Comparison of ENCODE assay signal across 12 cellular contexts in the genomic region with DNA sequence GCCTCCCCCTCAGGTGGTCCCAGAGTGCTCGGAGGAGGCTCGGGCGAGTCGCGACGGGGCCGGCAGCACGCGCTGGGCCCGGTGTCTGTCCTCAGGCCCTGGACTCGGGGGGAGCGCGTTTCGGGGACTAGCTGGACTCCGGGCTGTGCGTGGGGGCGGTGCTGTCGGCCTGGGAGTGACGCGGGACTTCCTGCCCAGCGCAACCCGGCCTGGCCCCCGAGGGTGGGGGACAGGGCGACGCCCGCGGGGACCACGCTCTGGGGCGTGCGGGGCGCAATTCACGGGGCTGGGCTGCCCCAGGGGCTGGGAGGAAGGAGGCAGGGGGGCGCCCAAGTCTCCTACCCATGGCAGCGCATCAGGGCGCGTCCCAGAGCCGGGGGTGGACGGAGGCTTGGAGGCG. TPM values are rescaled to one million over a fixed set of nuclear protein-coding genes. Genes with fewer than 3 reads are reported as not detected.
DNase-seq lines count a peak whose midpoint lies in the region; ATAC-seq and TF ChIP-seq lines count a peak whose summit lies in the region.
"Had no signal": no experiment of that assay in that cellular context is flagged by ENCODE, and none has a peak within 500 bp of the region (broad histone marks: within the 10 kb centered on the region; RNA-seq: fewer than 3 reads in every experiment).

No MANE protein-coding gene starts in this region.

- no peak overlapping the region for H3K27ac Mint-ChIP-seq in endodermal cell
- H3K27ac Mint-ChIP-seq: brain had no signal

- H3K4me2 ChIP-seq in BLaER1 treated with 17β-estradiol and CSF1 and Interleukin-3, amounts not matched to agents 10 nM and 100 nM, result peak overlapping the region; percentile 49 to 88 (median 81); a peak in 21 of 22 replicates

- H3K9ac ChIP-seq in BLaER1 treated with 17β-estradiol and CSF1 and Interleukin-3, amounts not matched to agents 10 nM and 100 nM, result peak overlapping the region in 1 of 11 experiments; percentile 11; a peak in 1 of 22 replicates
- H3K9ac ChIP-seq in HUES48 (ENCODE audit: low read depth, low read length) (no peak overlapping the region), endodermal cell (ENCODE audit: extremely low read depth, low read length, poor library complexity, severe bottlenecking) (no peak overlapping the region)

- no peaks in the 10 kb centered on the region for H3K36me3 ChIP-seq in BLaER1 treated with 17β-estradiol and CSF1 and Interleukin-3, amounts not matched to agents 10 nM and 100 nM
- no peaks in the 10 kb centered on the region for H3K36me3 ChIP-seq in HUES48 (ENCODE audit: control insufficient read depth, insufficient read depth, low read length)
- no peaks in the 10 kb centered on the region for H3K36me3 ChIP-seq in endodermal cell (ENCODE audit: control insufficient read depth, insufficient read depth, low read length)
- no peaks in the 10 kb centered on the region for H3K36me3 ChIP-seq in mucosa of descending colon (ENCODE audit: low read depth)

- 0 out of 22 replicates have a peak, but pooled peaks cover 0 to 4% (median 0%) of the 10 kb centered on the region in 11 experiments for H3K9me3 ChIP-seq in BLaER1 treated with 17β-estradiol and CSF1 and Interleukin-3, amounts not matched to agents 10 nM and 100 nM (replicated peaks in 1 of 11)
- H3K9me3 ChIP-seq in HUES48 (ENCODE audit: control insufficient read depth, insufficient read depth, low read length) (no peaks in the 10 kb centered on the region), endodermal cell (ENCODE audit: control insufficient read depth, low read length) (no peaks in the 10 kb centered on the region), mucosa of descending colon (no peaks in the 10 kb centered on the region)
- H3K9me3 ChIP-seq: Caco-2 had no signal

- intact Hi-C loops in mucosa of descending colon (cut with DNase I, micrococcal nuclease), result no loop called here

- H3K4me3 Mint-ChIP-seq in endodermal cell, result no peak overlapping the region

- peaks cover 3% of the 10 kb centered on the region for H3K36me3 Mint-ChIP-seq in endodermal cell (ENCODE audit: low read depth)
- H3K36me3 Mint-ChIP-seq: brain had no signal

- peaks cover 14% of the 10 kb centered on the region for H3K4me1 Mint-ChIP-seq in endodermal cell

- ATAC-seq in mucosa of descending colon, result peak; percentile 12
- ATAC-seq in GM19023 (IDR thresholded peaks at IDR 0.05; ENCODE audit: unreplicated experiment), result no peak
- ATAC-seq in GM18520 (IDR thresholded peaks at IDR 0.05; ENCODE audit: unreplicated experiment), result no peak

- DNase-seq in endodermal cell, result peak; percentile 71
- DNase-seq in mucosa of descending colon, result no peak
- DNase-seq in putamen (ENCODE audit: low spot score), result no peak
- no peak for DNase-seq in stimulated activated CD8-positive, alpha-beta memory T cell treated with anti-CD3 and anti-CD28 coated beads, Interleukin-4, amount 100 ng/mL, for 48 hours
- DNase-seq: Caco-2, hypothalamus, T-helper 9 cell had no signal

- H4K20me1 ChIP-seq in BLaER1 treated with 17β-estradiol and CSF1 and Interleukin-3, amounts not matched to agents 10 nM and 100 nM, result peaks cover 0 to 37% (median 14%) of the 10 kb centered on the region in 11 experiments; a peak in 12 of 22 replicates

- H3K27me3 Mint-ChIP-seq in endodermal cell (ENCODE audit: insufficient read depth), result peaks cover 64% of the 10 kb centered on the region

- peaks cover 36 to 73% (median 58%) of the 10 kb centered on the region in 10 experiments for H3K4me1 ChIP-seq in BLaER1 treated with 17β-estradiol and CSF1 and Interleukin-3, amounts not matched to agents 10 nM and 100 nM
- H3K4me1 ChIP-seq in HUES48 (ENCODE audit: control insufficient read depth, insufficient read depth, low read length) (peaks cover 17% of the 10 kb centered on the region), endodermal cell (ENCODE audit: control insufficient read depth, insufficient read depth, low read length) (no peaks in the 10 kb centered on the region), mucosa of descending colon (ENCODE audit: low read depth) (peaks cover 7% of the 10 kb centered on the region)

- WGBS in endodermal cell (ENCODE audit: insufficient coverage in 1 of 2, insufficient read length in 1 of 2), 2 experiments, result 21% methylated on average over 39 of the region's 39 CpGs; no CpG with 5 or more reads in 1 of the 2 experiments

- peaks cover 90 to 98% (median 95%) of the 10 kb centered on the region in 11 experiments for H3K27me3 ChIP-seq in BLaER1 treated with 17β-estradiol and CSF1 and Interleukin-3, amounts not matched to agents 10 nM and 100 nM
- H3K27me3 ChIP-seq in HUES48 (ENCODE audit: control insufficient read depth, insufficient read depth, low read length) (peaks cover 63% of the 10 kb centered on the region), endodermal cell (ENCODE audit: control insufficient read depth, insufficient read depth, low read length, poor library complexity, severe bottlenecking) (peaks cover 81% of the 10 kb centered on the region)

- TF ChIP-seq CTCF in endodermal cell (conservative IDR thresholded peaks at IDR 0.05), result no peak
- TF ChIP-seq CTCF in mucosa of descending colon (IDR thresholded peaks at IDR 0.05), result no peak

- peak overlapping the region in 3 of 10 experiments; percentile 23 to 54 (median 38); a peak in 6 of 20 replicates for H3K4me3 ChIP-seq in BLaER1 treated with 17β-estradiol and CSF1 and Interleukin-3, amounts not matched to agents 10 nM and 100 nM
- H3K4me3 ChIP-seq in HUES48 (ENCODE audit: low read depth, low read length) (peak overlapping the region; percentile 5; the same call in 1 of the 2 replicates), endodermal cell (ENCODE audit: low read length) (no peak overlapping the region), mucosa of descending colon (no peak overlapping the region)

- H3K9me3 Mint-ChIP-seq in endodermal cell, result peaks cover 2% of the 10 kb centered on the region

- H3K27ac ChIP-seq in BLaER1 treated with 17β-estradiol and CSF1 and Interleukin-3, amounts not matched to agents 10 nM and 100 nM, result peak overlapping the region in 1 of 11 experiments; percentile 16; a peak in 2 of 22 replicates
- H3K27ac ChIP-seq in HUES48 (ENCODE audit: low read depth, low read length) (no peak overlapping the region), endodermal cell (ENCODE audit: low read depth, low read length) (no peak overlapping the region)

RNA-seq across cellular contexts. Expression of gene VENTX, which starts 2.4 kb away (rescaled TPM):
- total RNA-seq in endodermal cell (10 to 100 TPM in 1 of 2 donors, 1 to 10 TPM in 1; 5.5 to 14.2 TPM), mucosa of descending colon (1 to 10 TPM in 1 of 3 donors, under 1 TPM in 2; 0.09 to 1.2 (median 0.36) TPM)
- 1.7 TPM for polyA plus RNA-seq in endodermal cell (2013, experiment 1 of 2)
- polyA plus RNA-seq in endodermal cell (2013, experiment 2 of 2), result 0.99 TPM
- total RNA-seq: Caco-2 had no signal

RNA-seq across cellular contexts. Expression of gene UTF1, which starts 5.2 kb away (rescaled TPM):
- total RNA-seq in endodermal cell (1 to 10 TPM in 1 of 2 donors, not detected in 1; 1.5 TPM), mucosa of descending colon (not detected)
- 1.1 TPM for polyA plus RNA-seq in endodermal cell (2013, experiment 1 of 2)
- 0.54 TPM for polyA plus RNA-seq in endodermal cell (2013, experiment 2 of 2)
- total RNA-seq: Caco-2 had no signal

RNA-seq across cellular contexts. Expression of gene ADAM8, which starts 41.4 kb away (rescaled TPM):
- total RNA-seq in endodermal cell (1 to 10 TPM; 3.7 to 5.5 TPM), mucosa of descending colon (1 to 10 TPM; 4.8 to 7.0 (median 5.2) TPM)
- 1.7 TPM for polyA plus RNA-seq in endodermal cell (2013, experiment 1 of 2)
- 1.2 TPM for polyA plus RNA-seq in endodermal cell (2013, experiment 2 of 2)
